In genomic region chr3:56929809-56930615, GRCh38 we compare ENCODE assay signal across 22 cellular contexts.
DNase-seq lines count a peak whose midpoint lies in the region; ATAC-seq, FAIRE-seq and TF ChIP-seq lines count a peak whose summit lies in the region.
"Had no signal": no experiment of that assay in that cellular context is flagged by ENCODE, and none has a peak within 500 bp of the region (broad histone marks: within the 10 kb centered on the region; RNA-seq: fewer than 3 reads in every experiment).

No MANE protein-coding gene starts in this region.

- H3K36me3 ChIP-seq in Panc1 (ENCODE audit: control insufficient read depth, insufficient read depth, low read length) (no peaks in the 10 kb centered on the region), endothelial cell of umbilical vein (ENCODE audit: control insufficient read depth in 2 of 2, extremely low read depth in 1 of 2, insufficient read depth in 2 of 2, low read length in 2 of 2) (no peaks in the 10 kb centered on the region)
- H3K36me3 ChIP-seq: BE2C had no signal

- ATAC-seq in Panc1 (no peak), GM18519 (IDR thresholded peaks at IDR 0.05; ENCODE audit: low FRiP score, unreplicated experiment) (no peak)
- ATAC-seq: A549 had no signal

- H3K4me1 ChIP-seq in Panc1 (ENCODE audit: control insufficient read depth, insufficient read depth, low read length) (peaks cover 12% of the 10 kb centered on the region), endothelial cell of umbilical vein (ENCODE audit: control insufficient read depth, extremely low read depth, insufficient read depth, low read length) (peaks cover 68% of the 10 kb centered on the region)
- H3K4me1 ChIP-seq: BE2C had no signal

- peaks cover 5% of the 10 kb centered on the region for H3K9me3 Mint-ChIP-seq in activated naive CD8-positive, alpha-beta T cell (ENCODE audit: low read depth)
- peaks cover 4% of the 10 kb centered on the region for H3K9me3 Mint-ChIP-seq in activated naive CD8-positive, alpha-beta T cell treated with anti-CD3 and anti-CD28 coated beads for 36 hours
- H3K9me3 Mint-ChIP-seq in nephron progenitor cell, result peaks cover 19% of the 10 kb centered on the region

- in situ Hi-C loops in Panc1 (cut with HindIII; ENCODE audit: low pct_unique_long_range_greater_than_20kb, low sequenced_read_pairs), result no loop called here

- H3K4me1 Mint-ChIP-seq in activated naive CD8-positive, alpha-beta T cell (ENCODE audit: low read depth), result peaks cover 70% of the 10 kb centered on the region
- H3K4me1 Mint-ChIP-seq in activated naive CD8-positive, alpha-beta T cell treated with anti-CD3 and anti-CD28 coated beads for 36 hours, result peaks cover 55% of the 10 kb centered on the region
- H3K4me1 Mint-ChIP-seq in nephron progenitor cell, result peaks cover 56% of the 10 kb centered on the region

- no peak overlapping the region for H2AFZ ChIP-seq in endothelial cell of umbilical vein (ENCODE audit: low read depth, low read length)

- H3K79me2 ChIP-seq in endothelial cell of umbilical vein (ENCODE audit: control insufficient read depth, insufficient read depth, low read length), result no peaks in the 10 kb centered on the region

- H3K36me3 Mint-ChIP-seq in activated naive CD8-positive, alpha-beta T cell, result peaks cover 5% of the 10 kb centered on the region
- H3K36me3 Mint-ChIP-seq in activated naive CD8-positive, alpha-beta T cell treated with anti-CD3 and anti-CD28 coated beads for 36 hours, result peaks cover 14% of the 10 kb centered on the region
- peaks cover 12% of the 10 kb centered on the region for H3K36me3 Mint-ChIP-seq in nephron progenitor cell (ENCODE audit: low read depth)

- TF ChIP-seq CTCF in Panc1 (IDR thresholded peaks at IDR 0.05), result no peak
- TF ChIP-seq CTCF in endothelial cell of umbilical vein (IDR thresholded peaks at IDR 0.05; ENCODE audit: extremely low read depth in 1 of 2, insufficient read depth in 1 of 2, low read depth in 1 of 2, low read length in 2 of 2), result no peak
- no peak for TF ChIP-seq CTCF in nephron progenitor cell (IDR thresholded peaks at IDR 0.05)

- POLR2A ChIA-PET in Panc1 (lab: Charles Lee) (no interaction called here), endothelial cell of umbilical vein (lab: Charles Lee) (no interaction called here)

- BruUV-seq in Panc1 (replicated peaks; lab: Mats Ljungman, UMichigan) (no TSS peak), endothelial cell of umbilical vein (replicated peaks; lab: Mats Ljungman, UMichigan) (no TSS peak)

- H3K9me1 ChIP-seq in endothelial cell of umbilical vein (replicated peaks; ENCODE audit: control insufficient read depth, extremely low read depth, insufficient read depth, low read length), result no peaks in the 10 kb centered on the region

- FAIRE-seq in endothelial cell of umbilical vein (lab: Jason Lieb, UNC), result peak; percentile 75
- FAIRE-seq: A549, astrocyte, frontal cortex had no signal

- H3K4me3 ChIP-seq in Panc1 (ENCODE audit: low read depth in 2 of 2, low read length in 2 of 2), result no peak overlapping the region
- H3K4me3 ChIP-seq in endothelial cell of umbilical vein (replicated peaks in 1 of 3; ENCODE audit: insufficient read depth in 1 of 3, low read depth in 1 of 3, low read length in 3 of 3), result no peak overlapping the region
- H3K4me3 ChIP-seq: A549 had no signal

- TF ChIP-seq POLR2A in endothelial cell of umbilical vein (IDR thresholded peaks at IDR 0.05; ENCODE audit: low read depth, low read length), result no peak

- CTCF ChIA-PET in Panc1 (lab: Charles Lee) (interaction anchor here (0.5 kb wide), 1 partner anchor 71 kb away, joined by 3 read pairs; no protein-coding TSS in a partner anchor), endothelial cell of umbilical vein (lab: Charles Lee) (interaction anchor here (1.0 to 1.5 kb wide), 2 partner anchors 58 to 131 kb away, joined by 3 to 6 read pairs; no protein-coding TSS in a partner anchor)

- no peaks in the 10 kb centered on the region for H4K20me1 ChIP-seq in endothelial cell of umbilical vein (replicated peaks; ENCODE audit: control insufficient read depth, extremely low read depth, insufficient read depth, low read length)

- H3K9ac ChIP-seq in endothelial cell of umbilical vein (replicated peaks; ENCODE audit: extremely low read depth, insufficient read depth, low read length), result peak overlapping the region; percentile 11

- H3K27ac Mint-ChIP-seq in activated naive CD8-positive, alpha-beta T cell, result peak overlapping the region; percentile 28
- H3K27ac Mint-ChIP-seq in activated naive CD8-positive, alpha-beta T cell treated with anti-CD3 and anti-CD28 coated beads for 36 hours, result no peak overlapping the region
- no peak overlapping the region for H3K27ac Mint-ChIP-seq in nephron progenitor cell
- H3K27ac Mint-ChIP-seq: activated CD4-positive, alpha-beta T cell treated with anti-CD3 and anti-CD28 coated beads, Interleukin-2, amount 10 ng/mL, durations not matched to agents 7 days and 5 days; H9 had no signal

- H3K27ac ChIP-seq in Panc1 (ENCODE audit: low read length), result peak overlapping the region; percentile 17; the same call in 1 of the 2 replicates
- H3K27ac ChIP-seq in endothelial cell of umbilical vein (ENCODE audit: insufficient read depth, low read depth, low read length), result peak overlapping the region; percentile 14
- H3K27ac ChIP-seq: A549 had no signal

- peak overlapping the region; percentile 58 for H3K4me2 ChIP-seq in endothelial cell of umbilical vein (ENCODE audit: insufficient read depth, low read length)
- H3K4me2 ChIP-seq: A549 had no signal

- H3K27me3 Mint-ChIP-seq in activated naive CD8-positive, alpha-beta T cell, result no peaks in the 10 kb centered on the region
- H3K27me3 Mint-ChIP-seq in activated naive CD8-positive, alpha-beta T cell treated with anti-CD3 and anti-CD28 coated beads for 36 hours, result no peaks in the 10 kb centered on the region
- peaks cover 4% of the 10 kb centered on the region for H3K27me3 Mint-ChIP-seq in nephron progenitor cell (ENCODE audit: low read depth, poor library complexity)
- H3K27me3 Mint-ChIP-seq: activated CD4-positive, alpha-beta T cell treated with anti-CD3 and anti-CD28 coated beads, Interleukin-2, amount 10 ng/mL, durations not matched to agents 7 days and 5 days had no signal

- no peak for DNase-seq in activated naive CD8-positive, alpha-beta T cell treated with anti-CD3 and anti-CD28 coated beads for 36 hours
- no peak for DNase-seq in Panc1 (ENCODE audit: low read depth, low spot score)
- peak; percentile 77 for DNase-seq in endothelial cell of umbilical vein (ENCODE audit: low read depth, low spot score)
- peak; percentile 15 for DNase-seq in nephron progenitor cell
- no peak for DNase-seq in SKM-1 treated with dmso at 0.1 percent for 144 hours (lab: John Stamatoyannopoulos, UW; ENCODE audit: unreplicated experiment)
- DNase-seq in SKM-1 (lab: John Stamatoyannopoulos, UW; ENCODE audit: unreplicated experiment), result no peak
- DNase-seq: activated CD4-positive, alpha-beta T cell treated with anti-CD3 and anti-CD28 coated beads, Interleukin-2, amount 10 ng/mL, durations not matched to agents 7 days and 5 days; activated naive CD4-positive, alpha-beta T cell; BE2C; COR-L47; DMS79; effector CD4-positive, alpha-beta T cell; H9; hypothalamus; NCI-H1694; NCI-H69; SHP77 treated with DMSO at 0.1 percent for 48 hours had no signal

- no peaks in the 10 kb centered on the region for H3K27me3 ChIP-seq in Panc1 (ENCODE audit: control insufficient read depth, insufficient read depth, low read length)
- H3K27me3 ChIP-seq in endothelial cell of umbilical vein (ENCODE audit: control insufficient read depth in 2 of 2, insufficient read depth in 2 of 2, low read length in 2 of 2), result no peaks in the 10 kb centered on the region
- H3K27me3 ChIP-seq: BE2C had no signal

- dilution Hi-C loops in endothelial cell of umbilical vein (cut with MboI; ENCODE audit: extremely low pct_ligation_motif_present, low sequenced_read_pairs), result no loop called here

- no peak overlapping the region for H3K4me3 Mint-ChIP-seq in activated naive CD8-positive, alpha-beta T cell
- no peak overlapping the region for H3K4me3 Mint-ChIP-seq in activated naive CD8-positive, alpha-beta T cell treated with anti-CD3 and anti-CD28 coated beads for 36 hours
- no peak overlapping the region for H3K4me3 Mint-ChIP-seq in nephron progenitor cell
- H3K4me3 Mint-ChIP-seq: activated CD4-positive, alpha-beta T cell treated with anti-CD3 and anti-CD28 coated beads, Interleukin-2, amount 10 ng/mL, durations not matched to agents 7 days and 5 days; H9 had no signal

- intact Hi-C loops in Panc1 (cut with micrococcal nuclease; ENCODE audit: unreplicated experiment), result no loop called here
- intact Hi-C loops in endothelial cell of umbilical vein (cut with micrococcal nuclease), result no loop called here

- H3K9me3 ChIP-seq in Panc1 (ENCODE audit: control insufficient read depth, insufficient read depth, low read depth, low read length), result no peaks in the 10 kb centered on the region
- no peaks in the 10 kb centered on the region for H3K9me3 ChIP-seq in endothelial cell of umbilical vein (replicated peaks; ENCODE audit: control insufficient read depth, insufficient read depth, low read length)
- H3K9me3 ChIP-seq: A549, BE2C had no signal

TF ChIP-seq in endothelial cell of umbilical vein, 7 proteins besides CTCF, POLR2A, EP300 and RAD21:
- TF ChIP-seq GATA2 (IDR thresholded peaks at IDR 0.05; ENCODE audit: insufficient read depth, insufficient read length, low read depth, low read length), result peak; percentile 79
- TF ChIP-seq MAX (IDR thresholded peaks at IDR 0.05; ENCODE audit: insufficient read depth, insufficient read length), result no peak
- TF ChIP-seq JUN (IDR thresholded peaks at IDR 0.05; ENCODE audit: borderline replicate concordance, insufficient read depth, insufficient read length, low read depth), result peak; percentile 1

Comparison
In these comparisons a context has a peak if more than half of its experiments do, and no peak if none do; other contexts are left out.
1. DNase-seq: peak in endothelial cell of umbilical vein (single experiment) and nephron progenitor cell (single experiment); none in activated naive CD8-positive, alpha-beta T cell treated with anti-CD3 and anti-CD28 coated beads for 36 hours (single experiment), Panc1 (single experiment), SKM-1 treated with dmso at 0.1 percent for 144 hours (single experiment) and SKM-1 (single experiment).